In the genomic region with DNA sequence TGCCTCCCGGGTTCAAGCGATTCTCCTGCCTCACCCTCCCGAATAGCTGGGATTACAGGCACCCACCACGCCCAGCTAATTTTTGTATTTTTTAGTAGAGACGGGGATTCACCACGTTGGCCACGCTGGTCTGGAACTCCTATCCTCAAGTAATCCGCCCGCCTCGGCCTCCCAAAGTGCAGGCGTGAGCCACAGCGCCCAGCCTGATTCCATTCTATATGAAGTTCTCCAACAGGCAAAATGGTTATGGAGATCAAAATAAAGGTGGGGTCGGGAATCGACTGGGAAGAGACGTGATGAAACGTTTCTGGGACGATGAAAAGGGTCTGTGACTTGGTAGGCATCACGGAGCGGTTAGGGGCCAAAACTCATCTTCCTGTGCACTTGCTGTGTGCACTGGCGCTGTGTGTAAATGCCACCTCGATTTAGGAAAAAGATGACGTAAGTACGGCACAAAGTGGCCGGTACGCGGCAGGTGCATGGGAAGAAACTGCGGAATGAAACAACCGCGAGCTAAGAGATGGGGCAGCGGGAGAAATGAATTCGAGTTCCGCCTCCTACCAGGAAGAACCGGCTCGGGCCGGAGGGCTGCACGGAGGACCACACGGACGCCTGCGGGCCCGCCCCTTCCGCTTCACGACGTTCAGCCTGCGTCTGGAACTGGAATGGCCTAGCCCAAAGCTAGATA, we compare ENCODE assay signal across 8 cellular contexts. TPM values are rescaled to one million over a fixed set of nuclear protein-coding genes. Genes with fewer than 3 reads are reported as not detected.
DNase-seq lines count a peak whose midpoint lies in the region; ATAC-seq and TF ChIP-seq lines count a peak whose summit lies in the region.

No MANE protein-coding gene starts in this region.

- no peaks in the 10 kb centered on the region for H3K27me3 Mint-ChIP-seq in activated T-helper 17 cell treated with anti-CD3 and anti-CD28 coated beads, Interleukin-2, amount 50 U/mL, for 72 hours
- H3K27me3 Mint-ChIP-seq in natural killer cell (ENCODE audit: low read depth in 2 of 2), result no peaks in the 10 kb centered on the region

- DNase-seq in DMS 273 (lab: John Stamatoyannopoulos, UW; ENCODE audit: unreplicated experiment) (peak; percentile 92), RPMI8226 (peak; percentile 89), fibroblast of mammary gland (ENCODE audit: low read depth) (peak; percentile 92), natural killer cell (peak; percentile 91)
- peak; percentile 77 to 99 (median 89) for DNase-seq in stimulated activated naive CD4-positive, alpha-beta T cell (lab: John Stamatoyannopoulos, UW)

- no peaks in the 10 kb centered on the region for H3K9me3 Mint-ChIP-seq in activated T-helper 17 cell treated with anti-CD3 and anti-CD28 coated beads, Interleukin-2, amount 50 U/mL, for 72 hours
- no peaks in the 10 kb centered on the region for H3K9me3 Mint-ChIP-seq in natural killer cell

- peak overlapping the region; percentile 99 for H3K4me3 ChIP-seq in fibroblast of mammary gland (ENCODE audit: control insufficient read depth, low read depth, low read length)

- intact Hi-C loops in natural killer cell (cut with micrococcal nuclease), result loop anchor here (1.0 to 10.0 kb wide), 12 partner anchors 71 to 671 kb away; partner anchors contain the start of genes ACADVL, CYB5D1, DLG4 and FXR2

- peak overlapping the region; percentile 89 for H3K4me3 Mint-ChIP-seq in activated T-helper 17 cell treated with anti-CD3 and anti-CD28 coated beads, Interleukin-2, amount 50 U/mL, for 72 hours
- peak overlapping the region; percentile 92 for H3K4me3 Mint-ChIP-seq in natural killer cell

- peak; percentile 27; the same call in 1 of the 2 replicates for TF ChIP-seq EP300 in Ishikawa (IDR thresholded peaks at IDR 0.05; ENCODE audit: borderline replicate concordance)

- peak; percentile 53 for ATAC-seq in GM21529 (IDR thresholded peaks at IDR 0.05; ENCODE audit: unreplicated experiment)
- ATAC-seq in activated T-helper 17 cell treated with anti-CD3 and anti-CD28 coated beads, Interleukin-2, amount 50 U/mL, for 72 hours (replicated peaks), result peak; percentile 73
- ATAC-seq in natural killer cell, result peak; percentile 57 to 80 (median 70)

- H3K36me3 Mint-ChIP-seq in activated T-helper 17 cell treated with anti-CD3 and anti-CD28 coated beads, Interleukin-2, amount 50 U/mL, for 72 hours (ENCODE audit: low read depth), result peaks cover 67% of the 10 kb centered on the region
- H3K36me3 Mint-ChIP-seq in natural killer cell, result no peaks in the 10 kb centered on the region

- peak overlapping the region; percentile 100 for H3K27ac Mint-ChIP-seq in activated T-helper 17 cell treated with anti-CD3 and anti-CD28 coated beads, Interleukin-2, amount 50 U/mL, for 72 hours
- peak overlapping the region; percentile 96 to 100 for H3K27ac Mint-ChIP-seq in natural killer cell

- no peak for TF ChIP-seq RAD21 in Ishikawa (IDR thresholded peaks at IDR 0.05; ENCODE audit: low read depth)

- TF ChIP-seq CTCF in fibroblast of mammary gland (conservative IDR thresholded peaks at IDR 0.05; ENCODE audit: control insufficient read depth, insufficient read depth, low read depth, low read length), result no peak
- TF ChIP-seq CTCF in natural killer cell (IDR thresholded peaks at IDR 0.05), result no peak

- H3K4me1 Mint-ChIP-seq in activated T-helper 17 cell treated with anti-CD3 and anti-CD28 coated beads, Interleukin-2, amount 50 U/mL, for 72 hours, result peaks cover 13% of the 10 kb centered on the region
- H3K4me1 Mint-ChIP-seq in natural killer cell, result peaks cover 34 to 37% of the 10 kb centered on the region in 2 donors

TF ChIP-seq in Ishikawa, 13 proteins besides CTCF, POLR2A, EP300 and RAD21:
- TF ChIP-seq, protein P1, sequence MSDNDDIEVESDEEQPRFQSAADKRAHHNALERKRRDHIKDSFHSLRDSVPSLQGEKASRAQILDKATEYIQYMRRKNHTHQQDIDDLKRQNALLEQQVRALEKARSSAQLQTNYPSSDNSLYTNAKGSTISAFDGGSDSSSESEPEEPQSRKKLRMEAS (IDR thresholded peaks at IDR 0.05), result peak; percentile 84
- TF ChIP-seq TAF1 (IDR thresholded peaks at IDR 0.05; ENCODE audit: low read depth) (peak; percentile 63; the same call in 1 of the 2 replicates), EGR1 (IDR thresholded peaks at IDR 0.05) (no peak), REST (IDR thresholded peaks at IDR 0.05; ENCODE audit: low read depth) (no peak), NFIC (IDR thresholded peaks at IDR 0.05) (no peak), CEBPB (IDR thresholded peaks at IDR 0.05) (no peak), YY1 (IDR thresholded peaks at IDR 0.05; ENCODE audit: low read depth) (peak; percentile 60), ZBTB7A (IDR thresholded peaks at IDR 0.05; ENCODE audit: low read depth) (no peak), CREB1 (IDR thresholded peaks at IDR 0.05; ENCODE audit: low read depth) (peak; percentile 48; the same call in 1 of the 2 replicates), TCF12 (IDR thresholded peaks at IDR 0.05; ENCODE audit: low read depth) (peak; percentile 60; the same call in 1 of the 2 replicates), FOXM1 (IDR thresholded peaks at IDR 0.05; ENCODE audit: borderline replicate concordance, low read depth) (no peak), TEAD4 (IDR thresholded peaks at IDR 0.05) (peak; percentile 39; the same call in 1 of the 2 replicates)
- TF ChIP-seq, protein P2, sequence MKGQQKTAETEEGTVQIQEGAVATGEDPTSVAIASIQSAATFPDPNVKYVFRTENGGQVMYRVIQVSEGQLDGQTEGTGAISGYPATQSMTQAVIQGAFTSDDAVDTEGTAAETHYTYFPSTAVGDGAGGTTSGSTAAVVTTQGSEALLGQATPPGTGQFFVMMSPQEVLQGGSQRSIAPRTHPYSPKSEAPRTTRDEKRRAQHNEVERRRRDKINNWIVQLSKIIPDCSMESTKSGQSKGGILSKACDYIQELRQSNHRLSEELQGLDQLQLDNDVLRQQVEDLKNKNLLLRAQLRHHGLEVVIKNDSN (IDR thresholded peaks at IDR 0.05), result no peak
TF ChIP-seq in Ishikawa: peak in this region for 6.

RNA-seq across cellular contexts. Expression of gene TP53, which starts 1.6 kb away (rescaled TPM):
- total RNA-seq in activated T-helper 17 cell treated with anti-CD3 and anti-CD28 coated beads, Interleukin-2, amount 50 U/mL, for 72 hours, result 100 to 1,000 TPM in 1 of 2 donors, 10 to 100 TPM in 1; 79.0 to 137 TPM
- total RNA-seq in natural killer cell, result 10 to 100 TPM; 56.5 to 65.5 (median 62.0) TPM

RNA-seq across cellular contexts. Expression of gene WRAP53, which starts 2.6 kb away (rescaled TPM):
- total RNA-seq in activated T-helper 17 cell treated with anti-CD3 and anti-CD28 coated beads, Interleukin-2, amount 50 U/mL, for 72 hours, result 10 to 100 TPM; 18.0 to 32.9 TPM
- 10 to 100 TPM in 2 of 3 donors, 1 to 10 TPM in 1; 9.9 to 12.8 (median 12.0) TPM for total RNA-seq in natural killer cell

RNA-seq across cellular contexts. Expression of gene EFNB3, which starts 19.3 kb away (rescaled TPM):
- not detected for total RNA-seq in activated T-helper 17 cell treated with anti-CD3 and anti-CD28 coated beads, Interleukin-2, amount 50 U/mL, for 72 hours
- not detected for total RNA-seq in natural killer cell

RNA-seq across cellular contexts. Expression of gene DNAH2, which starts 31.9 kb away (rescaled TPM):
- total RNA-seq in activated T-helper 17 cell treated with anti-CD3 and anti-CD28 coated beads, Interleukin-2, amount 50 U/mL, for 72 hours, result under 1 TPM in 1 of 2 donors, not detected in 1; 0.06 TPM
- total RNA-seq in natural killer cell, result under 1 TPM in 2 of 3 donors, not detected in 1; 0.05 to 0.07 TPM

RNA-seq across cellular contexts. Expression of gene ATP1B2, which starts 35.0 kb away (rescaled TPM):
- total RNA-seq in activated T-helper 17 cell treated with anti-CD3 and anti-CD28 coated beads, Interleukin-2, amount 50 U/mL, for 72 hours, result under 1 TPM; 0.06 to 0.42 TPM
- total RNA-seq in natural killer cell, result under 1 TPM in 2 of 3 donors, not detected in 1; 0.18 to 0.19 TPM

Comparison
In these comparisons a context has a peak if more than half of its experiments do, and no peak if none do; other contexts are left out.
1. Peak in every context shown above with its lines: DNase-seq, ATAC-seq and H3K4me3 ChIP-seq.